Comparison of ENCODE assay signal across 22 cellular contexts in the genomic region with DNA sequence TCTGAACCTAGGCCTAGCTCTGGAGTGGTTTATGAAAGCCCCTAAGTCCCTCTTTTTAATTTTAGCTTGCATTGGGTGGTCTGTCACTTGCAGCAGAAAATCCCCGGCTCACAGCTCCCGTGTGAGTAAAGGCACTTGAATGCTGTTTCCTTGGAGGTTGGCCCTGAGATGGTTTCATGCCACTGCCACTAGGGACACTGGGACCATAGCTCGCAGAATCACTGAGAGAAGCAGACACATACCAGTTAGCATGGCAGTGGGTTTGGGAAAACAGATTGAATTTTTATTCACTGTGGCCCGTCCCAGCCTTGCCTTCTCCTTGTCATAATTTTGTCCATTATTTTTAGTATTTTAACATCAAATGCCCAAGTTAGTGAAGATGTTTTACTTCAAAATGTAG.
DNase-seq lines count a peak whose midpoint lies in the region; ATAC-seq and TF ChIP-seq lines count a peak whose summit lies in the region.
"Had no signal": no experiment of that assay in that cellular context is flagged by ENCODE, and none has a peak within 500 bp of the region (broad histone marks: within the 10 kb centered on the region; RNA-seq: fewer than 3 reads in every experiment).

No MANE protein-coding gene starts in this region.

- peaks cover 23% of the 10 kb centered on the region for H3K4me1 Mint-ChIP-seq in chondrocyte (ENCODE audit: low read depth)
- peaks cover 20% of the 10 kb centered on the region for H3K4me1 Mint-ChIP-seq in neural crest cell
- H3K4me1 Mint-ChIP-seq in Calu3 (ENCODE audit: low read depth, unreplicated experiment), result no peaks in the 10 kb centered on the region

- H3K36me3 Mint-ChIP-seq in chondrocyte (ENCODE audit: low read depth) (no peaks in the 10 kb centered on the region), neural crest cell (ENCODE audit: low read depth) (no peaks in the 10 kb centered on the region), Calu3 (ENCODE audit: insufficient read depth, unreplicated experiment) (no peaks in the 10 kb centered on the region)
- H3K36me3 Mint-ChIP-seq: CD8-positive, alpha-beta T cell had no signal

- ATAC-seq in DND-41 (ENCODE audit: insufficient read depth, low read depth) (no peak), GM18907 (IDR thresholded peaks at IDR 0.05; ENCODE audit: unreplicated experiment) (no peak)
- ATAC-seq: CD8-positive, alpha-beta T cell; Panc1 had no signal

- CTCF ChIA-PET in Calu3 (lab: Charles Lee), result no interaction called here

- DNase-seq in DND-41, result peak; percentile 0
- DNase-seq in chondrocyte (ENCODE audit: low spot score), result no peak
- DNase-seq in neural crest cell (ENCODE audit: low read depth, low spot score), result no peak
- DNase-seq in tibial artery, result no peak
- DNase-seq in Calu3, result no peak
- no peak for DNase-seq in iPS-NIHi11 (ENCODE audit: low spot score)
- DNase-seq: CD8-positive, alpha-beta T cell; Karpas-422; NCI-H1092; NCI-H1417 treated with DMSO at 0.1 percent for 48 hours; NCI-H1694 treated with DMSO at 0.1 percent for 48 hours; NCI-H2081; NCI-H2171; NCI-H226; NCI-H510A; NCI-H69; SHP77 had no signal

- BruUV-seq in Calu3 (replicated peaks; lab: Mats Ljungman, UMichigan), result no TSS peak

- H3K4me3 Mint-ChIP-seq in chondrocyte (ENCODE audit: unreplicated experiment) (no peak overlapping the region), neural crest cell (no peak overlapping the region), Calu3 (ENCODE audit: low read depth, unreplicated experiment) (no peak overlapping the region)
- H3K4me3 Mint-ChIP-seq: B cell; CD8-positive, alpha-beta T cell had no signal

- H3K9me3 ChIP-seq in DND-41 (ENCODE audit: insufficient read depth, low read length, severe bottlenecking), result peaks cover 8% of the 10 kb centered on the region
- no peaks in the 10 kb centered on the region for H3K9me3 ChIP-seq in tibial artery

- intact Hi-C loops in tibial artery (cut with DNase I; ENCODE audit: low total_unique reads), result no loop called here
- intact Hi-C loops in Calu3 (cut with micrococcal nuclease; ENCODE audit: unreplicated experiment), result no loop called here

- H3K4me1 ChIP-seq in DND-41 (ENCODE audit: insufficient read depth, low read length) (peaks cover 3% of the 10 kb centered on the region; the same call in 1 of the 2 replicates), tibial artery (peaks cover 0 to 15% (median 4%) of the 10 kb centered on the region in 4 donors)

- H3K27ac Mint-ChIP-seq in chondrocyte (ENCODE audit: unreplicated experiment), result no peak overlapping the region
- H3K27ac Mint-ChIP-seq in neural crest cell (ENCODE audit: unreplicated experiment), result peak overlapping the region; percentile 12
- H3K27ac Mint-ChIP-seq in Calu3 (ENCODE audit: unreplicated experiment), result no peak overlapping the region
- H3K27ac Mint-ChIP-seq: B cell; CD8-positive, alpha-beta T cell had no signal

- H3K9ac ChIP-seq in DND-41 (ENCODE audit: low read depth, low read length), result no peak overlapping the region

- H3K4me2 ChIP-seq in DND-41 (ENCODE audit: insufficient read depth, low read length), result no peak overlapping the region

- peak; percentile 7 for TF ChIP-seq CTCF in DND-41 (IDR thresholded peaks at IDR 0.05; ENCODE audit: borderline replicate concordance, extremely low read depth, low read length, poor library complexity, severe bottlenecking)
- TF ChIP-seq CTCF in chondrocyte (IDR thresholded peaks at IDR 0.05), result peak; percentile 6
- no peak for TF ChIP-seq CTCF in neural crest cell (conservative IDR thresholded peaks at IDR 0.05)
- peak; percentile 23 to 27 for TF ChIP-seq CTCF in tibial artery (IDR thresholded peaks at IDR 0.05)
- TF ChIP-seq CTCF in Calu3 (IDR thresholded peaks at IDR 0.05; ENCODE audit: unreplicated experiment), result no peak

- H2AFZ ChIP-seq in DND-41 (ENCODE audit: low read depth, low read length), result no peak overlapping the region

- H3K79me2 ChIP-seq in DND-41 (ENCODE audit: insufficient read depth, low read length), result no peaks in the 10 kb centered on the region

- H3K27ac ChIP-seq in DND-41 (ENCODE audit: low read length), result no peak overlapping the region
- H3K27ac ChIP-seq in tibial artery, result no peak overlapping the region
- H3K27ac ChIP-seq: C4-2B, RWPE1 had no signal

- H3K4me3 ChIP-seq in DND-41 (ENCODE audit: low read depth in 1 of 2, low read length in 2 of 2) (no peak overlapping the region), tibial artery (no peak overlapping the region)

- no peaks in the 10 kb centered on the region for H3K27me3 Mint-ChIP-seq in chondrocyte (ENCODE audit: low read depth)
- no peaks in the 10 kb centered on the region for H3K27me3 Mint-ChIP-seq in neural crest cell (ENCODE audit: low read depth)
- no peaks in the 10 kb centered on the region for H3K27me3 Mint-ChIP-seq in Calu3 (ENCODE audit: unreplicated experiment)

- H3K27me3 ChIP-seq in DND-41 (ENCODE audit: insufficient read depth, low read length, poor library complexity), result no peaks in the 10 kb centered on the region
- no peaks in the 10 kb centered on the region for H3K27me3 ChIP-seq in tibial artery

- H3K36me3 ChIP-seq in DND-41 (ENCODE audit: insufficient read depth, low read length), result no peaks in the 10 kb centered on the region
- no peaks in the 10 kb centered on the region for H3K36me3 ChIP-seq in tibial artery

- peaks cover 3% of the 10 kb centered on the region for H3K9me3 Mint-ChIP-seq in chondrocyte (ENCODE audit: low read depth)
- H3K9me3 Mint-ChIP-seq in neural crest cell, result peaks cover 9% of the 10 kb centered on the region
- peaks cover 4% of the 10 kb centered on the region for H3K9me3 Mint-ChIP-seq in Calu3 (ENCODE audit: low read depth, unreplicated experiment)

- H4K20me1 ChIP-seq in DND-41 (ENCODE audit: insufficient read depth, low read length), result no peaks in the 10 kb centered on the region

Comparison
In these comparisons a context has a peak if more than half of its experiments do, and no peak if none do; other contexts are left out.
1. CTCF ChIP-seq: peak in DND-41 (single experiment), chondrocyte (single experiment) and tibial artery (2 of 2); none in neural crest cell (single experiment) and Calu3 (single experiment).